ENCODE assay signal across 1 cellular context in the genomic region with DNA sequence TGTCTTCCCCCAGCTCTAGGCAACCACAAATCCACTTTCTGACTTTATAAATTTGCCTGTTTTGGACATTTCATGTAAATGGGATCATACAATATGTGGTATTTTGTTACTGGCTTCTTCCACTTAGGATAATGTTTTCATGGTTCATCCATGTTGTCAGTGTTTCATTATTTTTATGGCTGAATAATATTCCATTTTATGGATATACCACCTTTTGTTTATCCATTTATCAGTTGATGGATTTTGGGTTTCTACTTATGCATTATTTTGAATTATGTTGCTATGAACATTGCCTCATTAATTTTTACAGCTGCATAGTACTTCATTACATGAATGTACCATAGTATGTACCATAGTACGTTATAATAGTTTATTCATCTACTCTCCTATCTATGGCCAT.
TF ChIP-seq lines count a peak whose summit lies in the region.

No MANE protein-coding gene starts in this region.

TF ChIP-seq in SK-N-SH, 30 proteins besides CTCF, POLR2A, EP300 and RAD21 (continued from another document):
- TF ChIP-seq, protein P1, sequence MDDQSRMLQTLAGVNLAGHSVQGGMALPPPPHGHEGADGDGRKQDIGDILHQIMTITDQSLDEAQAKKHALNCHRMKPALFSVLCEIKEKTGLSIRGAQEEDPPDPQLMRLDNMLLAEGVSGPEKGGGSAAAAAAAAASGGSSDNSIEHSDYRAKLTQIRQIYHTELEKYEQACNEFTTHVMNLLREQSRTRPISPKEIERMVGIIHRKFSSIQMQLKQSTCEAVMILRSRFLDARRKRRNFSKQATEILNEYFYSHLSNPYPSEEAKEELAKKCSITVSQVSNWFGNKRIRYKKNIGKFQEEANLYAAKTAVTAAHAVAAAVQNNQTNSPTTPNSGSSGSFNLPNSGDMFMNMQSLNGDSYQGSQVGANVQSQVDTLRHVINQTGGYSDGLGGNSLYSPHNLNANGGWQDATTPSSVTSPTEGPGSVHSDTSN (IDR thresholded peaks at IDR 0.05), result no peak
- TF ChIP-seq YY1 (IDR thresholded peaks at IDR 0.05; ENCODE audit: low read depth) (no peak), MXI1 (IDR thresholded peaks at IDR 0.05; ENCODE audit: low read depth, low read length) (no peak), TEAD4 (IDR thresholded peaks at IDR 0.05; ENCODE audit: borderline replicate concordance, insufficient read depth) (no peak), FOSL2 (IDR thresholded peaks at IDR 0.05; ENCODE audit: borderline replicate concordance, low read depth) (no peak), RFX5 (IDR thresholded peaks at IDR 0.05; ENCODE audit: low read length) (no peak), TAF1 (IDR thresholded peaks at IDR 0.05; ENCODE audit: borderline replicate concordance, low read depth, low read length) (no peak)
- TF ChIP-seq, protein P2, sequence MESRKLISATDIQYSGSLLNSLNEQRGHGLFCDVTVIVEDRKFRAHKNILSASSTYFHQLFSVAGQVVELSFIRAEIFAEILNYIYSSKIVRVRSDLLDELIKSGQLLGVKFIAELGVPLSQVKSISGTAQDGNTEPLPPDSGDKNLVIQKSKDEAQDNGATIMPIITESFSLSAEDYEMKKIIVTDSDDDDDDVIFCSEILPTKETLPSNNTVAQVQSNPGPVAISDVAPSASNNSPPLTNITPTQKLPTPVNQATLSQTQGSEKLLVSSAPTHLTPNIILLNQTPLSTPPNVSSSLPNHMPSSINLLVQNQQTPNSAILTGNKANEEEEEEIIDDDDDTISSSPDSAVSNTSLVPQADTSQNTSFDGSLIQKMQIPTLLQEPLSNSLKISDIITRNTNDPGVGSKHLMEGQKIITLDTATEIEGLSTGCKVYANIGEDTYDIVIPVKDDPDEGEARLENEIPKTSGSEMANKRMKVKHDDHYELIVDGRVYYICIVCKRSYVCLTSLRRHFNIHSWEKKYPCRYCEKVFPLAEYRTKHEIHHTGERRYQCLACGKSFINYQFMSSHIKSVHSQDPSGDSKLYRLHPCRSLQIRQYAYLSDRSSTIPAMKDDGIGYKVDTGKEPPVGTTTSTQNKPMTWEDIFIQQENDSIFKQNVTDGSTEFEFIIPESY (IDR thresholded peaks at IDR 0.05; ENCODE audit: borderline replicate concordance, low read depth), result no peak
